Comparison of ENCODE assay signal across 1 cellular context in the genomic region with DNA sequence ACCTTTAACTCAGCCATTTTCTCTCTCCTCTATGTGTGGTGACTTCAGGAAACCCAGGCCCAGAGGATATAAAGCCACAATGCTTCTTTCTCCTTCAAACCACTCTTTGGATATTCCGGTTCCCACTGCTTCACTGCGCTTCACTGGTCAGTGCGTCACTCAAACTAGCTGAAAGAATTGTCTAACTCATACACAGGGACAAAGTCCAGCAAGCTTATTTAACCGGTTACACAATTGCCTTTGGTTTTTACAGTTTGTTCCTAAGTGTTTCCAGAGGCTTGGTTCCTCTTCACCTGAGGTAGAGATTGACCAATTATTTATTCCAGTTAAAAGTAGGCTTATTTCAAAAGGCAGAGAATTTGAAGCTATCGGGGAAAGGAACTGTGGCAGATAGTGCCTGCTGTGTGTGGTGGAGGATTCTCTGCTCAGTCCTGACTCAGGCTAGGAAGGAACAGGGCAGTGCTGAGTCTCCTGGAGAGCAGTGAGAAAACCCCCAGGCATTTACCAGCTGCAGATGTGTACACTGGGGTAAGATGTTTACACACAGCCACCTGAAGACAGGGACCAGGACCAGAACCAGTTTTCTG.
TF ChIP-seq lines count a peak whose summit lies in the region.

Gene HGD (minus strand): TSS at position 145 of the 587 bp plus-strand sequence. CDS start 128 bp downstream, at position 17.

TF ChIP-seq in HepG2, 621 proteins besides CTCF, POLR2A, EP300 and RAD21 (continued from another document and continues in another):
- no peak for TF ChIP-seq ZFP91 (CRISPR knock-in tag; IDR thresholded peaks at IDR 0.05; ENCODE audit: borderline replicate concordance)
- TF ChIP-seq, protein P1, sequence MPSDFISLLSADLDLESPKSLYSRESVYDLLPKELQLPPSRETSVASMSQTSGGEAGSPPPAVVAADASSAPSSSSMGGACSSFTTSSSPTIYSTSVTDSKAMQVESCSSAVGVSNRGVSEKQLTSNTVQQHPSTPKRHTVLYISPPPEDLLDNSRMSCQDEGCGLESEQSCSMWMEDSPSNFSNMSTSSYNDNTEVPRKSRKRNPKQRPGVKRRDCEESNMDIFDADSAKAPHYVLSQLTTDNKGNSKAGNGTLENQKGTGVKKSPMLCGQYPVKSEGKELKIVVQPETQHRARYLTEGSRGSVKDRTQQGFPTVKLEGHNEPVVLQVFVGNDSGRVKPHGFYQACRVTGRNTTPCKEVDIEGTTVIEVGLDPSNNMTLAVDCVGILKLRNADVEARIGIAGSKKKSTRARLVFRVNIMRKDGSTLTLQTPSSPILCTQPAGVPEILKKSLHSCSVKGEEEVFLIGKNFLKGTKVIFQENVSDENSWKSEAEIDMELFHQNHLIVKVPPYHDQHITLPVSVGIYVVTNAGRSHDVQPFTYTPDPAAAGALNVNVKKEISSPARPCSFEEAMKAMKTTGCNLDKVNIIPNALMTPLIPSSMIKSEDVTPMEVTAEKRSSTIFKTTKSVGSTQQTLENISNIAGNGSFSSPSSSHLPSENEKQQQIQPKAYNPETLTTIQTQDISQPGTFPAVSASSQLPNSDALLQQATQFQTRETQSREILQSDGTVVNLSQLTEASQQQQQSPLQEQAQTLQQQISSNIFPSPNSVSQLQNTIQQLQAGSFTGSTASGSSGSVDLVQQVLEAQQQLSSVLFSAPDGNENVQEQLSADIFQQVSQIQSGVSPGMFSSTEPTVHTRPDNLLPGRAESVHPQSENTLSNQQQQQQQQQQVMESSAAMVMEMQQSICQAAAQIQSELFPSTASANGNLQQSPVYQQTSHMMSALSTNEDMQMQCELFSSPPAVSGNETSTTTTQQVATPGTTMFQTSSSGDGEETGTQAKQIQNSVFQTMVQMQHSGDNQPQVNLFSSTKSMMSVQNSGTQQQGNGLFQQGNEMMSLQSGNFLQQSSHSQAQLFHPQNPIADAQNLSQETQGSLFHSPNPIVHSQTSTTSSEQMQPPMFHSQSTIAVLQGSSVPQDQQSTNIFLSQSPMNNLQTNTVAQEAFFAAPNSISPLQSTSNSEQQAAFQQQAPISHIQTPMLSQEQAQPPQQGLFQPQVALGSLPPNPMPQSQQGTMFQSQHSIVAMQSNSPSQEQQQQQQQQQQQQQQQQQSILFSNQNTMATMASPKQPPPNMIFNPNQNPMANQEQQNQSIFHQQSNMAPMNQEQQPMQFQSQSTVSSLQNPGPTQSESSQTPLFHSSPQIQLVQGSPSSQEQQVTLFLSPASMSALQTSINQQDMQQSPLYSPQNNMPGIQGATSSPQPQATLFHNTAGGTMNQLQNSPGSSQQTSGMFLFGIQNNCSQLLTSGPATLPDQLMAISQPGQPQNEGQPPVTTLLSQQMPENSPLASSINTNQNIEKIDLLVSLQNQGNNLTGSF (CRISPR knock-in tag; IDR thresholded peaks at IDR 0.05), result no peak
- TF ChIP-seq ATF6 (CRISPR knock-in tag; conservative IDR thresholded peaks at IDR 0.05), result 0 out of 2 replicates have a peak, but pooled peaks have one; percentile 67
- TF ChIP-seq SIN3A (IDR thresholded peaks at IDR 0.05; ENCODE audit: borderline replicate concordance, low read depth, low read length), result peak; percentile 92
- TF ChIP-seq NFRKB (IDR thresholded peaks at IDR 0.05), result no peak
- peak; percentile 82 for TF ChIP-seq RARA (CRISPR knock-in tag; IDR thresholded peaks at IDR 0.05)
- no peak for TF ChIP-seq ZSCAN22 (CRISPR knock-in tag; IDR thresholded peaks at IDR 0.05)
- TF ChIP-seq ZNF773 (CRISPR knock-in tag; IDR thresholded peaks at IDR 0.05; ENCODE audit: borderline replicate concordance), result no peak
- TF ChIP-seq ZNF382 (CRISPR knock-in tag; IDR thresholded peaks at IDR 0.05; ENCODE audit: borderline replicate concordance), result no peak
- no peak for TF ChIP-seq MTF2 (CRISPR knock-in tag; IDR thresholded peaks at IDR 0.05; ENCODE audit: borderline replicate concordance)
- TF ChIP-seq ZNF780A (CRISPR knock-in tag; IDR thresholded peaks at IDR 0.05), result no peak
- no peak for TF ChIP-seq TAF15 (IDR thresholded peaks at IDR 0.05; ENCODE audit: low read depth, low read length, poor library complexity, severe bottlenecking)
- no peak for TF ChIP-seq ATF1 (CRISPR knock-in tag; IDR thresholded peaks at IDR 0.05)
- TF ChIP-seq ZFP62 (CRISPR knock-in tag; IDR thresholded peaks at IDR 0.05), result no peak
- no peak for TF ChIP-seq TCF7L2 (IDR thresholded peaks at IDR 0.05; ENCODE audit: low read depth, low read length)
- TF ChIP-seq TAF1 (CRISPR knock-in tag; IDR thresholded peaks at IDR 0.05), result peak; percentile 77
- no peak for TF ChIP-seq ZNF589 (CRISPR knock-in tag; conservative IDR thresholded peaks at IDR 0.05)
- TF ChIP-seq SOX6 (IDR thresholded peaks at IDR 0.05), result no peak
- TF ChIP-seq SOX6 (CRISPR knock-in tag; IDR thresholded peaks at IDR 0.05), result peak; percentile 91
- TF ChIP-seq RFX5 (IDR thresholded peaks at IDR 0.05; ENCODE audit: low read depth, low read length), result no peak
- no peak for TF ChIP-seq SMAD9 (CRISPR knock-in tag; IDR thresholded peaks at IDR 0.05)
- TF ChIP-seq ZNF317 (CRISPR knock-in tag; IDR thresholded peaks at IDR 0.05), result peak; percentile 67
- no peak for TF ChIP-seq NR2F2 (IDR thresholded peaks at IDR 0.05; ENCODE audit: borderline replicate concordance, low read depth)
- no peak for TF ChIP-seq NR2C2 (CRISPR knock-in tag; IDR thresholded peaks at IDR 0.05; ENCODE audit: borderline replicate concordance)
- TF ChIP-seq ZNF292 (CRISPR knock-in tag; IDR thresholded peaks at IDR 0.05; ENCODE audit: borderline replicate concordance, low read depth), result peak; percentile 29; the same call in 1 of the 2 replicates
- TF ChIP-seq, protein P2, sequence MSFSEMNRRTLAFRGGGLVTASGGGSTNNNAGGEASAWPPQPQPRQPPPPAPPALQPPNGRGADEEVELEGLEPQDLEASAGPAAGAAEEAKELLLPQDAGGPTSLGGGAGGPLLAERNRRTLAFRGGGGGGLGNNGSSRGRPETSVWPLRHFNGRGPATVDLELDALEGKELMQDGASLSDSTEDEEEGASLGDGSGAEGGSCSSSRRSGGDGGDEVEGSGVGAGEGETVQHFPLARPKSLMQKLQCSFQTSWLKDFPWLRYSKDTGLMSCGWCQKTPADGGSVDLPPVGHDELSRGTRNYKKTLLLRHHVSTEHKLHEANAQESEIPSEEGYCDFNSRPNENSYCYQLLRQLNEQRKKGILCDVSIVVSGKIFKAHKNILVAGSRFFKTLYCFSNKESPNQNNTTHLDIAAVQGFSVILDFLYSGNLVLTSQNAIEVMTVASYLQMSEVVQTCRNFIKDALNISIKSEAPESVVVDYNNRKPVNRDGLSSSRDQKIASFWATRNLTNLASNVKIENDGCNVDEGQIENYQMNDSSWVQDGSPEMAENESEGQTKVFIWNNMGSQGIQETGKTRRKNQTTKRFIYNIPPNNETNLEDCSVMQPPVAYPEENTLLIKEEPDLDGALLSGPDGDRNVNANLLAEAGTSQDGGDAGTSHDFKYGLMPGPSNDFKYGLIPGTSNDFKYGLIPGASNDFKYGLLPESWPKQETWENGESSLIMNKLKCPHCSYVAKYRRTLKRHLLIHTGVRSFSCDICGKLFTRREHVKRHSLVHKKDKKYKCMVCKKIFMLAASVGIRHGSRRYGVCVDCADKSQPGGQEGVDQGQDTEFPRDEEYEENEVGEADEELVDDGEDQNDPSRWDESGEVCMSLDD (CRISPR knock-in tag; IDR thresholded peaks at IDR 0.05; ENCODE audit: borderline replicate concordance), result no peak
- no peak for TF ChIP-seq CHCHD3 (CRISPR knock-in tag; IDR thresholded peaks at IDR 0.05)
- TF ChIP-seq TP53 (CRISPR knock-in tag; conservative IDR thresholded peaks at IDR 0.05), result no peak
- TF ChIP-seq REXO4 (CRISPR knock-in tag; IDR thresholded peaks at IDR 0.05; ENCODE audit: borderline replicate concordance), result no peak
- no peak for TF ChIP-seq ZNF724P (CRISPR knock-in tag; IDR thresholded peaks at IDR 0.05; ENCODE audit: borderline replicate concordance)
- TF ChIP-seq PCBP1 (IDR thresholded peaks at IDR 0.05; ENCODE audit: borderline replicate concordance, low read depth, low read length), result no peak
- TF ChIP-seq ZFP82 (CRISPR knock-in tag; IDR thresholded peaks at IDR 0.05; ENCODE audit: borderline replicate concordance), result no peak
- peak; percentile 58; the same call in 1 of the 2 replicates for TF ChIP-seq YEATS4 (CRISPR knock-in tag; IDR thresholded peaks at IDR 0.05; ENCODE audit: borderline replicate concordance)
- TF ChIP-seq SNAI1 (CRISPR knock-in tag; IDR thresholded peaks at IDR 0.05; ENCODE audit: borderline replicate concordance), result no peak
- peak; percentile 82 for TF ChIP-seq IRF2 (CRISPR knock-in tag; IDR thresholded peaks at IDR 0.05)
- no peak for TF ChIP-seq DZIP1 (CRISPR knock-in tag; IDR thresholded peaks at IDR 0.05)
- no peak for TF ChIP-seq MLLT10 (CRISPR knock-in tag; IDR thresholded peaks at IDR 0.05)
- no peak for TF ChIP-seq CENPT (CRISPR knock-in tag; IDR thresholded peaks at IDR 0.05; ENCODE audit: low read depth)
- no peak for TF ChIP-seq NAIF1 (CRISPR knock-in tag; IDR thresholded peaks at IDR 0.05; ENCODE audit: borderline replicate concordance)
- peak; percentile 65; the same call in 1 of the 2 replicates for TF ChIP-seq TSC22D2 (CRISPR knock-in tag; IDR thresholded peaks at IDR 0.05; ENCODE audit: borderline replicate concordance)
- no peak for TF ChIP-seq U2AF1 (optimal IDR thresholded peaks at IDR 0.05; ENCODE audit: low read depth, low read length)
- no peak for TF ChIP-seq ZFYVE20 (CRISPR knock-in tag; IDR thresholded peaks at IDR 0.05; ENCODE audit: borderline replicate concordance, low read depth)
- peak; percentile 88 for TF ChIP-seq ZNF792 (CRISPR knock-in tag; IDR thresholded peaks at IDR 0.05)
- no peak for TF ChIP-seq SAFB2 (CRISPR knock-in tag; IDR thresholded peaks at IDR 0.05; ENCODE audit: borderline replicate concordance, low read depth)
- TF ChIP-seq ZNF644 (CRISPR knock-in tag; IDR thresholded peaks at IDR 0.05; ENCODE audit: low read depth), result peak; percentile 72
- no peak for TF ChIP-seq CBX2 (IDR thresholded peaks at IDR 0.05; ENCODE audit: low read depth, low read length)
- TF ChIP-seq CBX2 (CRISPR knock-in tag; IDR thresholded peaks at IDR 0.05; ENCODE audit: low read depth), result no peak
- peak; percentile 56; the same call in 1 of the 2 replicates for TF ChIP-seq ETV5 (CRISPR knock-in tag; IDR thresholded peaks at IDR 0.05; ENCODE audit: borderline replicate concordance)
- TF ChIP-seq FOSL2 (CRISPR knock-in tag; IDR thresholded peaks at IDR 0.05), result peak; percentile 79
- TF ChIP-seq MIER2 (CRISPR knock-in tag; IDR thresholded peaks at IDR 0.05), result peak; percentile 67
- TF ChIP-seq ZNF569 (CRISPR knock-in tag; IDR thresholded peaks at IDR 0.05; ENCODE audit: borderline replicate concordance), result no peak
- TF ChIP-seq ZNF598 (CRISPR knock-in tag; IDR thresholded peaks at IDR 0.05; ENCODE audit: borderline replicate concordance), result no peak
- no peak for TF ChIP-seq NCOA1 (CRISPR knock-in tag; IDR thresholded peaks at IDR 0.05)
- TF ChIP-seq ZNF343 (CRISPR knock-in tag; IDR thresholded peaks at IDR 0.05), result peak; percentile 89; the same call in 1 of the 2 replicates
